ENCODE assay signal across 23 cellular contexts in genomic region chr5:14467886-14468285, GRCh38.
A peak's percentile ranks its signal among the peaks of the same experiment; 100 is the strongest.
DNase-seq lines count a peak whose midpoint lies in the region; ATAC-seq and TF ChIP-seq lines count a peak whose summit lies in the region.
"Had no signal": no experiment of that assay in that cellular context is flagged by ENCODE, and none has a peak within 500 bp of the region (broad histone marks: within the 10 kb centered on the region; RNA-seq: fewer than 3 reads in every experiment).

No MANE protein-coding gene starts in this region.

- H3K27me3 ChIP-seq in IMR-90 (ENCODE audit: control insufficient read depth, insufficient read depth, low read length) (no peaks in the 10 kb centered on the region), osteoblast (ENCODE audit: insufficient read depth, low read length) (no peaks in the 10 kb centered on the region)
- H3K27me3 ChIP-seq: Peyer's patch, SJCRH30 had no signal

- H2AK5ac ChIP-seq in IMR-90 (ENCODE audit: low read depth, low read length), result no peak overlapping the region

- in situ Hi-C loops in IMR-90 (cut with MboI; ENCODE audit: low sequenced_read_pairs) (no loop called here), astrocyte of the cerebellum (cut with HindIII; ENCODE audit: low sequenced_read_pairs) (no loop called here)

- peak overlapping the region; percentile 29 for H2BK5ac ChIP-seq in IMR-90 (ENCODE audit: low read depth, low read length, poor library complexity, severe bottlenecking)

- dilution Hi-C loops in IMR-90 (cut with HindIII; ENCODE audit: low sequenced_read_pairs, unreplicated experiment), result no loop called here

- H3K36me3 ChIP-seq in IMR-90 (ENCODE audit: control insufficient read depth, insufficient read depth, low read length) (peaks cover 60% of the 10 kb centered on the region), osteoblast (ENCODE audit: insufficient read depth, low read length) (peaks cover 97% of the 10 kb centered on the region)

- no peak for TF ChIP-seq CTCF in IMR-90 (conservative IDR thresholded peaks at IDR 0.05; ENCODE audit: low read depth, low read length)
- no peak for TF ChIP-seq CTCF in astrocyte of the cerebellum (IDR thresholded peaks at IDR 0.05; ENCODE audit: low read depth, low read length, missing control alignments)
- no peak for TF ChIP-seq CTCF in fibroblast of villous mesenchyme (IDR thresholded peaks at IDR 0.05; ENCODE audit: insufficient read depth, low read depth, low read length)
- no peak for TF ChIP-seq CTCF in osteoblast (IDR thresholded peaks at IDR 0.05; ENCODE audit: extremely low read depth, low read depth, low read length)

- H2AFZ ChIP-seq in IMR-90 (replicated peaks; ENCODE audit: low read length, poor library complexity) (no peak overlapping the region), osteoblast (ENCODE audit: low read length) (no peak overlapping the region)

- no peak for TF ChIP-seq POLR2A in IMR-90 (IDR thresholded peaks at IDR 0.05; ENCODE audit: low read depth, low read length)

- POLR2A ChIA-PET in IMR-90 (lab: Charles Lee; ENCODE audit: unreplicated experiment), result interaction anchor here (0.5 kb wide), 1 partner anchor 165 kb away, joined by 6 read pairs; no protein-coding TSS in a partner anchor

- H2BK120ac ChIP-seq in IMR-90 (ENCODE audit: low read depth, low read length), result no peak overlapping the region

- DNase-seq in IMR-90, result no peak
- DNase-seq in astrocyte of the cerebellum (ENCODE audit: low read depth), result peak; percentile 76
- peak; percentile 61 for DNase-seq in fibroblast of villous mesenchyme (ENCODE audit: low read depth)
- DNase-seq in osteoblast (ENCODE audit: insufficient read length, low spot score, missing footprints), result no peak
- no peak for DNase-seq in AG08395 (ENCODE audit: low spot score)
- no peak for DNase-seq in activated naive CD4-positive, alpha-beta T cell treated with Interleukin-2 at 50 U/mL for 16 hours
- DNase-seq: CD4-positive, CD25-positive, alpha-beta regulatory T cell; DND-41; H9; KG1; MV-4-11; NCI-H1105 treated with DMSO at 0.1 percent for 48 hours; NCI-H2081; NCI-H2171; NCI-H345; NCI-H524; NCI-H774; Peyer's patch; SJCRH30 had no signal

- H3K79me1 ChIP-seq in IMR-90 (ENCODE audit: low read depth in 1 of 2, low read length in 2 of 2), result peaks cover 53 to 86% of the 10 kb centered on the region in 2 experiments

- no peak for TF ChIP-seq RAD21 in IMR-90 (IDR thresholded peaks at IDR 0.05; ENCODE audit: low read length)

- ATAC-seq in IMR-90 (ENCODE audit: low read depth) (no peak), HG02571 (IDR thresholded peaks at IDR 0.05; ENCODE audit: unreplicated experiment) (no peak), GM21737 (IDR thresholded peaks at IDR 0.05; ENCODE audit: unreplicated experiment) (no peak)
- ATAC-seq: GM12878 had no signal

- H3K9ac ChIP-seq in IMR-90 (ENCODE audit: low read depth, low read length), result no peak overlapping the region

- no peak overlapping the region; a peak in 1 of 4 replicates for H4K8ac ChIP-seq in IMR-90 (ENCODE audit: low read depth in 2 of 2, low read length in 2 of 2)

- H2BK15ac ChIP-seq in IMR-90 (ENCODE audit: low read depth, low read length), result no peak overlapping the region

- H4K91ac ChIP-seq in IMR-90 (ENCODE audit: insufficient read depth, low read depth, low read length), result no peak overlapping the region

- H4K5ac ChIP-seq in IMR-90 (ENCODE audit: low read depth, low read length), result no peak overlapping the region; the same call in 1 of the 2 replicates

- H3K14ac ChIP-seq in IMR-90 (replicated peaks; ENCODE audit: low read depth, low read length), result 0 out of 2 replicates have a peak overlapping the region, but pooled peaks have one; percentile 8

- peak overlapping the region; percentile 50; the same call in 1 of the 2 replicates for H3K23ac ChIP-seq in IMR-90 (ENCODE audit: low read depth, low read length)

- H3K27ac ChIP-seq in IMR-90 (ENCODE audit: insufficient read depth, low read length) (no peak overlapping the region), osteoblast (ENCODE audit: low read depth, low read length) (peak overlapping the region; percentile 13)
- H3K27ac ChIP-seq: HL-60, Peyer's patch, SJCRH30 had no signal

- H3K56ac ChIP-seq in IMR-90 (ENCODE audit: extremely low read depth, insufficient read depth, low read length), result no peak overlapping the region

- H3K4me1 ChIP-seq in IMR-90 (ENCODE audit: control insufficient read depth, insufficient read depth, low read length) (peaks cover 30% of the 10 kb centered on the region), osteoblast (ENCODE audit: insufficient read depth, low read length) (peaks cover 12% of the 10 kb centered on the region)
- H3K4me1 ChIP-seq: SJCRH30 had no signal

- peaks cover 43% of the 10 kb centered on the region for H3K9me1 ChIP-seq in IMR-90 (ENCODE audit: insufficient read depth, low read length)

- CTCF ChIA-PET in IMR-90 (lab: Yijun Ruan, JAX), result interaction anchor here (1.1 kb wide), 1 partner anchor 11 kb away, joined by 3 read pairs; no protein-coding TSS in a partner anchor

- H3K4ac ChIP-seq in IMR-90 (ENCODE audit: low read depth, low read length), result no peak overlapping the region

- intact Hi-C loops in IMR-90 (cut with micrococcal nuclease), result no loop called here

- H3K4me2 ChIP-seq in IMR-90 (ENCODE audit: low read depth, low read length), result no peak overlapping the region
- H3K4me2 ChIP-seq in osteoblast (ENCODE audit: insufficient read depth, low read length), result no peak overlapping the region

- H3K4me3 ChIP-seq in IMR-90 (ENCODE audit: insufficient read depth, low read depth, low read length) (no peak overlapping the region), astrocyte of the cerebellum (ENCODE audit: low read depth, low read length) (no peak overlapping the region), fibroblast of villous mesenchyme (ENCODE audit: low read depth, low read length) (no peak overlapping the region), osteoblast (ENCODE audit: insufficient read depth, low read length) (no peak overlapping the region)
- H3K4me3 ChIP-seq: GM12878, Peyer's patch, SJCRH30 had no signal

- no peak overlapping the region for H2BK20ac ChIP-seq in IMR-90 (ENCODE audit: low read depth, low read length)

- H3K18ac ChIP-seq in IMR-90 (ENCODE audit: low read depth, low read length), result no peak overlapping the region

- H4K20me1 ChIP-seq in IMR-90 (ENCODE audit: insufficient read depth, low read length), result peaks cover 85% of the 10 kb centered on the region
- H4K20me1 ChIP-seq in osteoblast (ENCODE audit: insufficient read depth, low read length), result peaks cover 20% of the 10 kb centered on the region

- peaks cover 48% of the 10 kb centered on the region for H3K79me2 ChIP-seq in osteoblast (ENCODE audit: insufficient read depth, low read length)

- WGBS in IMR-90 (ENCODE audit: extremely low coverage in 2 of 2, insufficient read length in 1 of 2), 2 experiments, result 90% methylated on average over 2 of the region's 5 CpGs; no CpG with 5 or more reads in 1 of the 2 experiments

- H3K9me3 ChIP-seq in IMR-90 (ENCODE audit: control insufficient read depth, insufficient read depth, low read length), result no peaks in the 10 kb centered on the region
- no peaks in the 10 kb centered on the region for H3K9me3 ChIP-seq in osteoblast (ENCODE audit: low read depth, low read length)
- H3K9me3 ChIP-seq: Peyer's patch, SJCRH30 had no signal

- no peak overlapping the region for H2AK9ac ChIP-seq in IMR-90 (replicated peaks; ENCODE audit: low read depth, low read length, poor library complexity)

- no TSS peak for BruUV-seq in IMR-90 (replicated peaks; lab: Mats Ljungman, UMichigan)

TF ChIP-seq in IMR-90, 13 proteins besides CTCF, POLR2A, EP300 and RAD21:
- TF ChIP-seq USF2 (IDR thresholded peaks at IDR 0.05; ENCODE audit: low read depth, low read length) (no peak), ELK1 (IDR thresholded peaks at IDR 0.05; ENCODE audit: borderline replicate concordance, low read depth, low read length) (no peak), RCOR1 (IDR thresholded peaks at IDR 0.05; ENCODE audit: insufficient replicate concordance, low read length) (no peak), BHLHE40 (IDR thresholded peaks at IDR 0.05; ENCODE audit: low read depth, low read length) (no peak), MXI1 (IDR thresholded peaks at IDR 0.05; ENCODE audit: borderline replicate concordance, low read depth, low read length) (no peak), CEBPB (IDR thresholded peaks at IDR 0.05; ENCODE audit: low read depth, low read length) (no peak), NFE2L2 (IDR thresholded peaks at IDR 0.05; ENCODE audit: low read depth, low read length) (no peak), RFX5 (IDR thresholded peaks at IDR 0.05; ENCODE audit: low read depth, low read length) (no peak), FOS (IDR thresholded peaks at IDR 0.05; ENCODE audit: low read depth, low read length) (no peak), MAZ (IDR thresholded peaks at IDR 0.05; ENCODE audit: borderline replicate concordance, low read depth, low read length) (no peak)

Comparison
In these comparisons a context has a peak if more than half of its experiments do, and no peak if none do; other contexts are left out.
1. DNase-seq: peak in astrocyte of the cerebellum (single experiment) and fibroblast of villous mesenchyme (single experiment); none in IMR-90 (single experiment), osteoblast (single experiment), AG08395 (single experiment) and activated naive CD4-positive, alpha-beta T cell treated with Interleukin-2 at 50 U/mL for 16 hours (single experiment).